In genomic region chr20:9454781-9455180, GRCh38 we compare ENCODE assay signal across 19 cellular contexts. TPM values are rescaled to one million over a fixed set of nuclear protein-coding genes. Genes with fewer than 3 reads are reported as not detected.
"Had no signal": no experiment of that assay in that cellular context is flagged by ENCODE, and none has a peak within 500 bp of the region (broad histone marks: within the 10 kb centered on the region; RNA-seq: fewer than 3 reads in every experiment).

No MANE protein-coding gene starts in this region.

- H3K9me3 ChIP-seq: left ventricle myocardium inferior, upper lobe of left lung had no signal

- H3K4me3 ChIP-seq: hepatocyte, left ventricle myocardium inferior, upper lobe of left lung had no signal

- H3K4me2 ChIP-seq: hepatocyte had no signal

- DNase-seq: activated CD4-positive, alpha-beta T cell treated with anti-CD3 and anti-CD28 coated beads, Interleukin-2, amount 50 U/mL, for 1 hour; activated naive CD8-positive, alpha-beta T cell treated with anti-CD3 and anti-CD28 coated beads for 36 hours; anterior cingulate cortex; cerebellar nuclear complex; effector memory CD4-positive, alpha-beta T cell; kidney; left ventricle myocardium inferior; nephron progenitor cell; occipital lobe; right cardiac atrium; stimulated activated naive CD8-positive, alpha-beta T cell treated with anti-CD3 and anti-CD28 coated beads, Interleukin-15, Interleukin-2, amounts not matched to agents 100 U/mL and 50 U/mL, for 24 hours; T-helper 9 cell; upper lobe of left lung had no signal

- ATAC-seq: activated CD4-positive, CD25-positive, alpha-beta regulatory T cell treated with anti-CD3 and anti-CD28 coated beads, Interleukin-2, amount 50 U/mL, for 24 hours; right cardiac atrium; stimulated activated naive CD8-positive, alpha-beta T cell treated with anti-CD3 and anti-CD28 coated beads, Interleukin-15, Interleukin-2, amounts not matched to agents 100 U/mL and 50 U/mL, for 24 hours had no signal

- H3K79me2 ChIP-seq: hepatocyte had no signal

- H3K4me1 ChIP-seq: upper lobe of left lung had no signal

- H3K27ac ChIP-seq: hepatocyte, left ventricle myocardium inferior, upper lobe of left lung had no signal

- H3K27me3 ChIP-seq: hepatocyte, upper lobe of left lung had no signal

- H2AFZ ChIP-seq: hepatocyte had no signal

RNA-seq across cellular contexts. Expression of gene LAMP5, which starts 59.6 kb away (rescaled TPM):
- total RNA-seq: activated CD8-positive, alpha-beta memory T cell treated with anti-CD3 and anti-CD28 coated beads for 36 hours; activated naive CD8-positive, alpha-beta T cell treated with anti-CD3 and anti-CD28 coated beads for 36 hours; activated T-helper 1 cell treated with anti-CD3 and anti-CD28 coated beads, Interleukin-12 subunit alpha, Interleukin-12 subunit beta, Interleukin-2, Interleukin-4 antibody, amounts not matched to agents 30 ng/mL and 10 ng/mL and 1 ng/mL, durations not matched to agents 14 hours and 24 hours and 36 hours; glomerular endothelial cell; left ventricle myocardium inferior; progenitor cell of endocrine pancreas; right cardiac atrium had no signal
- polyA plus RNA-seq: hepatocyte had no signal
